In the genomic region with DNA sequence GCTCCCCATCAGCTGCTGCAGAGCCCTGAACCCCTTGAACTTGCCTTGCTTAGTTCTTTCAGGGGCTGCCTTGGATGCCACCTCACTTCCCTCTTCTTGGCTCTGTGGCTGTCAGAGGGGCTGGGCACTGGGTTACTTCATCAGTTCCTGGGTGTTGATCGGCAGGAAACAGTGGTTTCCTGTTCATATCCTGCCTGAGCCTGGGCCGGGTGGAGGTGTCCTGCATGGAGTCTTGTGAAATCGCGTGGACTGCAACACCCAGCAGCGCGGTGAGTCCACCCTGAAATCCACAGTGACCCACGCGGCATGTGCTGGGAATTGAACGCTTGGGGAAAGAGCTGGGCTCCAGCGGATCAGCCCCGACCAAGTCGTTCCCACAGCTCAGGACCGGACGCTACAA, we compare ENCODE assay signal across 8 cellular contexts.
DNase-seq lines count a peak whose midpoint lies in the region; ATAC-seq and TF ChIP-seq lines count a peak whose summit lies in the region.

No MANE protein-coding gene starts in this region.

- peak overlapping the region; percentile 88 for H3K27ac Mint-ChIP-seq in activated CD4-positive, alpha-beta memory T cell treated with anti-CD3 and anti-CD28 coated beads, Interleukin-2, amount 10 ng/mL, durations not matched to agents 7 days and 5 days

- CTCF ChIA-PET in activated CD4-positive, alpha-beta memory T cell treated with anti-CD3 and anti-CD28 coated beads, Interleukin-2, amount 10 ng/mL, durations not matched to agents 7 days and 5 days (lab: Charles Lee): interaction anchor here (0.6 to 4.3 kb wide), 8 partner anchors 11 to 206 kb away, joined by 3 to 29 read pairs (median 10); a partner anchor contains a TSS

- H3K4me1 ChIP-seq in heart left ventricle: peaks cover 0 to 57% (median 15%) of the 10 kb centered on the region in 12 donors

- no peak for TF ChIP-seq CTCF in heart left ventricle (IDR thresholded peaks at IDR 0.05)

- no peaks in the 10 kb centered on the region for H3K9me3 ChIP-seq in heart left ventricle

- peaks cover 0 to 11% (median under 1%) of the 10 kb centered on the region in 9 donors for H3K27me3 ChIP-seq in heart left ventricle

- peak; percentile 35 to 48 for ATAC-seq in activated CD4-positive, CD25-positive, alpha-beta regulatory T cell treated with anti-CD3 and anti-CD28 coated beads, Interleukin-2, amount 50 U/mL, for 24 hours
- peak in 3 of 4 donors; percentile 38 to 76 (median 49) for ATAC-seq in heart left ventricle

- 58 to 86% (median 66%) methylated on average over 12 to 14 of the region's 14 CpGs for WGBS in heart left ventricle, 4 donors

- H3K36me3 Mint-ChIP-seq in activated CD4-positive, alpha-beta memory T cell treated with anti-CD3 and anti-CD28 coated beads, Interleukin-2, amount 10 ng/mL, durations not matched to agents 7 days and 5 days (ENCODE audit: low read depth): peaks cover 5% of the 10 kb centered on the region

- H3K27me3 Mint-ChIP-seq in activated CD4-positive, alpha-beta memory T cell treated with anti-CD3 and anti-CD28 coated beads, Interleukin-2, amount 10 ng/mL, durations not matched to agents 7 days and 5 days: peaks cover 2% of the 10 kb centered on the region

- H3K36me3 ChIP-seq in heart left ventricle: no peaks in the 10 kb centered on the region

- H3K4me3 Mint-ChIP-seq in activated CD4-positive, alpha-beta memory T cell treated with anti-CD3 and anti-CD28 coated beads, Interleukin-2, amount 10 ng/mL, durations not matched to agents 7 days and 5 days: peak overlapping the region; percentile 84

- TF ChIP-seq POLR2A in heart left ventricle (IDR thresholded peaks at IDR 0.05): no peak

- peaks cover 54% of the 10 kb centered on the region for H3K4me1 Mint-ChIP-seq in activated CD4-positive, alpha-beta memory T cell treated with anti-CD3 and anti-CD28 coated beads, Interleukin-2, amount 10 ng/mL, durations not matched to agents 7 days and 5 days

- intact Hi-C loops in heart left ventricle (cut with DNase I): loop anchor here in 8 of 10 donors (2.0 to 10.0 kb wide), 14 partner anchors 111 to 1842 kb away; a partner anchor contains a TSS

- POLR2A ChIA-PET in activated CD4-positive, alpha-beta memory T cell treated with anti-CD3 and anti-CD28 coated beads, Interleukin-2, amount 10 ng/mL, durations not matched to agents 7 days and 5 days (lab: Charles Lee): interaction anchor here (0.9 to 5.3 kb wide), 9 partner anchors 8 to 217 kb away, joined by 3 to 40 read pairs (median 3); a partner anchor contains a TSS

- H3K9me3 Mint-ChIP-seq in activated CD4-positive, alpha-beta memory T cell treated with anti-CD3 and anti-CD28 coated beads, Interleukin-2, amount 10 ng/mL, durations not matched to agents 7 days and 5 days: no peaks in the 10 kb centered on the region

- H3K27ac ChIP-seq in heart left ventricle: peak overlapping the region in 1 of 12 donors; percentile 80

- peak overlapping the region in 5 of 12 donors; percentile 7 to 50 (median 19) for H3K4me3 ChIP-seq in heart left ventricle

- DNase-seq in activated CD4-positive, CD25-positive, alpha-beta regulatory T cell treated with anti-CD3 and anti-CD28 coated beads, Interleukin-2, amount 50 U/mL, for 72 hours: no peak
- DNase-seq in activated CD4-positive, alpha-beta memory T cell treated with anti-CD3 and anti-CD28 coated beads, Interleukin-2, amount 10 ng/mL, durations not matched to agents 7 days and 5 days: peak; percentile 81
- DNase-seq in heart left ventricle: peak; percentile 29 to 78 (median 68)
- DNase-seq in stimulated activated naive CD4-positive, alpha-beta T cell (lab: John Stamatoyannopoulos, UW): peak in 4 of 6 experiments; percentile 10 to 39 (median 25)
- no peak for DNase-seq in DMS114 treated with DMSO at 0.1 percent for 48 hours (lab: John Stamatoyannopoulos, UW; ENCODE audit: unreplicated experiment)
- no peak for DNase-seq in NCI-H2227 (lab: John Stamatoyannopoulos, UW; ENCODE audit: unreplicated experiment)
- no peak for DNase-seq in D341Med (ENCODE audit: low spot score)

Comparison
In these comparisons a context has a peak if more than half of its experiments do, and no peak if none do; other contexts are left out.
1. DNase-seq: peak in activated CD4-positive, alpha-beta memory T cell treated with anti-CD3 and anti-CD28 coated beads, Interleukin-2, amount 10 ng/mL, durations not matched to agents 7 days and 5 days (single experiment), heart left ventricle (5 of 5) and stimulated activated naive CD4-positive, alpha-beta T cell (4 of 6); none in activated CD4-positive, CD25-positive, alpha-beta regulatory T cell treated with anti-CD3 and anti-CD28 coated beads, Interleukin-2, amount 50 U/mL, for 72 hours (single experiment), DMS114 treated with DMSO at 0.1 percent for 48 hours (single experiment), NCI-H2227 (single experiment) and D341Med (single experiment).